In genomic region chr19:10432736-10433130, GRCh38 we compare ENCODE assay signal across 10 cellular contexts. TPM values are rescaled to one million over a fixed set of nuclear protein-coding genes. Genes with fewer than 3 reads are reported as not detected.
DNase-seq lines count a peak whose midpoint lies in the region; ATAC-seq and TF ChIP-seq lines count a peak whose summit lies in the region.
"Had no signal": no experiment of that assay in that cellular context is flagged by ENCODE, and none has a peak within 500 bp of the region (broad histone marks: within the 10 kb centered on the region; RNA-seq: fewer than 3 reads in every experiment).

No MANE protein-coding gene starts in this region.

- no peaks in the 10 kb centered on the region for H3K27me3 ChIP-seq in GM06990 (replicated peaks; ENCODE audit: control insufficient read depth, insufficient read depth, low read length)
- peaks cover 0 to 44% (median 4%) of the 10 kb centered on the region in 4 donors for H3K27me3 ChIP-seq in esophagus squamous epithelium
- no peaks in the 10 kb centered on the region for H3K27me3 ChIP-seq in sigmoid colon

- DNase-seq in GM06990 (ENCODE audit: extremely low read depth, insufficient read length) (no peak), RWPE1 (ENCODE audit: low spot score) (no peak), esophagus squamous epithelium (lab: John Stamatoyannopoulos, UW) (no peak), sigmoid colon (no peak), Calu3 (no peak), germinal center (ENCODE audit: low spot score) (no peak)
- DNase-seq in stimulated activated CD4-positive, alpha-beta T cell treated with anti-CD3 and anti-CD28 coated beads, Interleukin-4, amount 100 ng/mL, for 1 hour: no peak
- DNase-seq: activated naive CD4-positive, alpha-beta T cell treated with anti-CD3 and anti-CD28 coated beads, Interleukin-2, amount 50 U/mL, for 16 hours; stimulated activated CD4-positive, alpha-beta T cell treated with anti-CD3 and anti-CD28 coated beads, Interleukin-2, amount 100 ng/mL, for 24 hours had no signal

- no TSS peak for BruUV-seq in Calu3 (replicated peaks; lab: Mats Ljungman, UMichigan)

- no peaks in the 10 kb centered on the region for H3K9me3 Mint-ChIP-seq in Calu3 (ENCODE audit: low read depth, unreplicated experiment)

- H3K27ac ChIP-seq in RWPE1 (0 out of 2 replicates have a peak overlapping the region, but pooled peaks have one; percentile 25), esophagus squamous epithelium (peak overlapping the region in 3 of 4 donors; percentile 46 to 82 (median 80)), sigmoid colon (peak overlapping the region; percentile 42 to 77 (median 64))

- H3K9me3 ChIP-seq in esophagus squamous epithelium: no peaks in the 10 kb centered on the region
- H3K9me3 ChIP-seq in sigmoid colon: no peaks in the 10 kb centered on the region

- 83% methylated on average over 1 of the region's 2 CpGs; no CpG with 5 or more reads in 1 of the 2 donors for WGBS in esophagus squamous epithelium, 2 donors
- 78 to 91% methylated on average over 2 of the region's 2 CpGs for WGBS in sigmoid colon, 2 donors

- TF ChIP-seq CTCF in GM06990 (IDR thresholded peaks at IDR 0.05; ENCODE audit: insufficient read depth, low read length, poor library complexity, severe bottlenecking) (no peak), RWPE1 (conservative IDR thresholded peaks at IDR 0.05; ENCODE audit: low read depth) (no peak), esophagus squamous epithelium (IDR thresholded peaks at IDR 0.05) (no peak), sigmoid colon (IDR thresholded peaks at IDR 0.05) (no peak), Calu3 (IDR thresholded peaks at IDR 0.05; ENCODE audit: unreplicated experiment) (no peak)

- H3K4me1 ChIP-seq in esophagus squamous epithelium (peaks cover 13 to 31% (median 15%) of the 10 kb centered on the region in 3 donors), sigmoid colon (peaks cover 0 to 29% (median 26%) of the 10 kb centered on the region in 4 donors)

- intact Hi-C loops in esophagus squamous epithelium (cut with DNase I) (no loop called here), sigmoid colon (cut with DNase I) (loop anchor here (5.0 kb wide), 1 partner anchor 45 kb away; no protein-coding TSS in a partner anchor), Calu3 (cut with micrococcal nuclease; ENCODE audit: unreplicated experiment) (no loop called here)

- no peak overlapping the region for H3K27ac Mint-ChIP-seq in Calu3 (ENCODE audit: unreplicated experiment)

- no peak for TF ChIP-seq EP300 in sigmoid colon (IDR thresholded peaks at IDR 0.05)

- TF ChIP-seq POLR2A in esophagus squamous epithelium (IDR thresholded peaks at IDR 0.05) (no peak), sigmoid colon (IDR thresholded peaks at IDR 0.05) (no peak)

- no peaks in the 10 kb centered on the region for H3K4me1 Mint-ChIP-seq in Calu3 (ENCODE audit: low read depth, unreplicated experiment)

- CTCF ChIA-PET in RWPE1 (lab: Yijun Ruan, JAX) (no interaction called here), Calu3 (lab: Charles Lee) (interaction anchor here (0.6 kb wide), 1 partner anchor 29 kb away, joined by 3 read pairs; no protein-coding TSS in a partner anchor)

- no peak for ATAC-seq in HG02885 (IDR thresholded peaks at IDR 0.05; ENCODE audit: poor library complexity, unreplicated experiment)

- H3K36me3 ChIP-seq in GM06990 (ENCODE audit: control insufficient read depth, insufficient read depth, low read length): no peaks in the 10 kb centered on the region
- no peaks in the 10 kb centered on the region for H3K36me3 ChIP-seq in esophagus squamous epithelium
- no peaks in the 10 kb centered on the region for H3K36me3 ChIP-seq in sigmoid colon

- H3K4me3 ChIP-seq in GM06990 (replicated peaks; ENCODE audit: low read depth, low read length) (peak overlapping the region; percentile 65; the same call in 1 of the 2 replicates), esophagus squamous epithelium (peak overlapping the region; percentile 35 to 78 (median 55)), sigmoid colon (peak overlapping the region; percentile 48 to 71 (median 70))

- peaks cover 44% of the 10 kb centered on the region for H3K27me3 Mint-ChIP-seq in Calu3 (ENCODE audit: unreplicated experiment)

- H3K4me3 Mint-ChIP-seq in Calu3 (ENCODE audit: low read depth, unreplicated experiment): no peak overlapping the region

- POLR2A ChIA-PET in RWPE1 (lab: Yijun Ruan, JAX; ENCODE audit: low non-redundant PET): no interaction called here

- H3K36me3 Mint-ChIP-seq in Calu3 (ENCODE audit: insufficient read depth, unreplicated experiment): peaks cover 9% of the 10 kb centered on the region

RNA-seq across cellular contexts. Expression of gene PDE4A, which starts 12.4 kb away (rescaled TPM):
- total RNA-seq in esophagus squamous epithelium (1 to 10 TPM in 3 of 4 donors, under 1 TPM in 1; 0.87 to 7.1 (median 2.3) TPM), sigmoid colon (10 to 100 TPM in 3 of 4 donors, 1 to 10 TPM in 1; 7.6 to 14.7 (median 12.9) TPM), Calu3 (2022) (2.8 and 3.6 TPM in 2 replicates)
- polyA plus RNA-seq in sigmoid colon: 1 to 10 TPM; 4.2 to 7.2 (median 6.2) TPM

RNA-seq across cellular contexts. Expression of gene CDC37, which starts 29.4 kb away (rescaled TPM):
- total RNA-seq in esophagus squamous epithelium: 100 to 1,000 TPM; 128 to 171 (median 152) TPM
- 100 to 1,000 TPM; 106 to 144 (median 118) TPM for total RNA-seq in sigmoid colon
- polyA plus RNA-seq in sigmoid colon: 100 to 1,000 TPM; 129 to 294 (median 146) TPM
- total RNA-seq in Calu3 (2022): 181 and 187 TPM in 2 replicates

RNA-seq across cellular contexts. Expression of gene TYK2, which starts 52.4 kb away (rescaled TPM):
- total RNA-seq in esophagus squamous epithelium (10 to 100 TPM; 41.8 to 74.2 (median 50.7) TPM), sigmoid colon (100 to 1,000 TPM in 1 of 4 donors, 10 to 100 TPM in 3; 36.7 to 125 (median 50.3) TPM), Calu3 (2022) (120 and 130 TPM in 2 replicates)
- polyA plus RNA-seq in sigmoid colon: 100 to 1,000 TPM in 1 of 3 donors, 10 to 100 TPM in 2; 35.6 to 117 (median 38.4) TPM

Comparison
In these comparisons a context has a peak if more than half of its experiments do, and no peak if none do; other contexts are left out.
1. H3K27ac ChIP-seq: peak in every context shown above with its lines; median percentile 80 in esophagus squamous epithelium; 64 in sigmoid colon; 25 in RWPE1.